ENCODE assay signal across 8 cellular contexts in the genomic region with DNA sequence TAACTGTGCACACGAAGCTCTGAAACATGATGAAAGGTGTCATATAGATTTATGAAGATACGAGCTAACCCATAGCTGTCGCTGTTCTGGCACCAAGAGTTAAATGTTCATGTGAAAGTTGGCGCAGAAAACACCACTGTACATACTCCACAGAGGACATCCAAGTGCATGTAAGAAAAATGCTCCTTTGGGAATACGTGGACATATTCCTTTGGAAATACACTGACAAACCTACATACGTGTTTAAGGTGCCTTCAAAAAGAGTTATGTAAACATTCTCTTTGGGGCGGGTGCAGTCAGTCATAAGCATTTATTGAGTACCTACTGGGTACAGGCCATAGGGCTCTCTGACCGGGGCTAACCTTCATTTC. TPM values are rescaled to one million over a fixed set of nuclear protein-coding genes. Genes with fewer than 3 reads are reported as not detected.
DNase-seq lines count a peak whose midpoint lies in the region; ATAC-seq, FAIRE-seq and TF ChIP-seq lines count a peak whose summit lies in the region.

No MANE protein-coding gene starts in this region.

- TF ChIP-seq CTCF in lung (IDR thresholded peaks at IDR 0.05; ENCODE audit: control extremely low read depth, extremely low read depth), result no peak

- peak overlapping the region; percentile 99 to 100 for H3K27ac ChIP-seq in lung (ENCODE audit: low read depth in 1 of 2, low read length in 1 of 2)

- H3K4me3 ChIP-seq in NT2/D1 (ENCODE audit: insufficient read length, low read depth) (peak overlapping the region; percentile 54), lung (no peak overlapping the region)

- H3K27me3 ChIP-seq in NT2/D1 (ENCODE audit: insufficient read depth, insufficient read length), result no peaks in the 10 kb centered on the region
- H3K27me3 ChIP-seq in lung (ENCODE audit: control insufficient read depth, insufficient read depth), result no peaks in the 10 kb centered on the region

- FAIRE-seq in GM12892 (lab: Jason Lieb, UNC) (peak; percentile 81), urothelium cell line (lab: Jason Lieb, UNC) (no peak)

- H3K9ac ChIP-seq in NT2/D1 (ENCODE audit: insufficient read length, low read depth), result peak overlapping the region; percentile 89

- H3K9me3 ChIP-seq in NT2/D1 (ENCODE audit: insufficient read depth, low read length) (no peaks in the 10 kb centered on the region), lung (ENCODE audit: control insufficient read depth in 2 of 2, insufficient read depth in 1 of 2, low read length in 1 of 2) (no peaks in the 10 kb centered on the region)

- 1% methylated on average over 8 of the region's 8 CpGs for WGBS in lung, 2 donors

- TF ChIP-seq POLR2A in GM12892 (IDR thresholded peaks at IDR 0.05; ENCODE audit: low read depth, low read length), result no peak

- ATAC-seq in lung (ENCODE audit: insufficient read depth, low FRiP score), result no peak
- no peak for ATAC-seq in HG03280 (IDR thresholded peaks at IDR 0.05; ENCODE audit: unreplicated experiment)
- ATAC-seq in GM21381 (IDR thresholded peaks at IDR 0.05; ENCODE audit: unreplicated experiment), result no peak

- H3K4me1 ChIP-seq in NT2/D1 (ENCODE audit: insufficient read depth, insufficient read length) (no peaks in the 10 kb centered on the region), lung (ENCODE audit: control insufficient read depth in 2 of 2, insufficient read depth in 2 of 2, low read length in 2 of 2) (no peaks in the 10 kb centered on the region)

- H3K36me3 ChIP-seq in NT2/D1 (ENCODE audit: insufficient read depth, insufficient read length, low read length) (no peaks in the 10 kb centered on the region), lung (ENCODE audit: control insufficient read depth in 2 of 2, insufficient read depth in 2 of 2, low read length in 2 of 2) (no peaks in the 10 kb centered on the region)

- DNase-seq in 8988T (peak; percentile 41), GM12892 (ENCODE audit: insufficient read length) (no peak), NT2/D1 (ENCODE audit: low read depth, low spot score) (no peak), lung (ENCODE audit: low spot score) (no peak), urothelium cell line (ENCODE audit: low spot score) (peak; percentile 13)
- peak; percentile 35 for DNase-seq in central memory CD4-positive, alpha-beta T cell

RNA-seq across cellular contexts. Expression of gene ARID1B, which starts 0.7 kb away (rescaled TPM):
- 42.4 TPM for polyA plus RNA-seq in GM12892 (2012; ENCODE audit: missing spikeins)
- 100 to 1,000 TPM in 1 of 2 donors, 10 to 100 TPM in 1; 82.0 to 239 TPM for total RNA-seq in lung
- polyA plus RNA-seq in lung, result 10 to 100 TPM; 10.5 to 19.7 TPM

Comparison
In these comparisons a context has a peak if more than half of its experiments do, and no peak if none do; other contexts are left out.
1. DNase-seq: peak in 8988T (single experiment), central memory CD4-positive, alpha-beta T cell (single experiment) and urothelium cell line (single experiment); none in GM12892 (single experiment), NT2/D1 (single experiment) and lung (single experiment).